In the genomic region with DNA sequence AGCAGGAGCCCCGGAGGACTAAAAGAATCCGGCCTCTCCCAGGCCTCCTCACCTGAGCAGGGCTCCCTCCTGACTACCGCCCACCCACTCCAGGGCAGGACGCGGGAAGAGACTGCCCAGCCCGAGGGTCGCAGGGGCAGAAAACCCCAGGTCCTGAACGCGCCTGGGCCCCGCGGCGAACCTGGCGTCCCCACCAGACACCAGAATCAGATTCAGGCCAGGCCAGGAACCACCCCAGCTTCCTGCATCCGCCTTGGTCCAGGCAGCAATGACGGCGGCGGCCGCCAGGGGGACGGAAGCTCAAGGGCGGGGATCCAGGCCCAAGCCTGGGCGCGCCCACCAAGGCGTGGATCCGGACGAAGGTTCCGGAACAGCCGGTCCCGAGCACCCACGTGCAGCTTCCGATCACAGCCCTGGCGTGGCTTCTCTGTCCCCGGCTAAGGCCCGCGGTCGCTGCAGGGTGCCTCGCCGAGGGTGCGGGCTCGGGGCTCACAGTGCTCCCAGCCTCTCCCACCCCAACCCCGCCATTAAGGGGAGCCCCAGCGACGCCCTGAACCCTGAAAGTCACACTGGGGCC, we compare ENCODE assay signal across 1 cellular context.
TF ChIP-seq lines count a peak whose summit lies in the region.

No MANE protein-coding gene starts in this region.

TF ChIP-seq in SK-N-SH, 30 proteins besides CTCF, POLR2A, EP300 and RAD21 (continued from another document):
- TF ChIP-seq, protein P1, sequence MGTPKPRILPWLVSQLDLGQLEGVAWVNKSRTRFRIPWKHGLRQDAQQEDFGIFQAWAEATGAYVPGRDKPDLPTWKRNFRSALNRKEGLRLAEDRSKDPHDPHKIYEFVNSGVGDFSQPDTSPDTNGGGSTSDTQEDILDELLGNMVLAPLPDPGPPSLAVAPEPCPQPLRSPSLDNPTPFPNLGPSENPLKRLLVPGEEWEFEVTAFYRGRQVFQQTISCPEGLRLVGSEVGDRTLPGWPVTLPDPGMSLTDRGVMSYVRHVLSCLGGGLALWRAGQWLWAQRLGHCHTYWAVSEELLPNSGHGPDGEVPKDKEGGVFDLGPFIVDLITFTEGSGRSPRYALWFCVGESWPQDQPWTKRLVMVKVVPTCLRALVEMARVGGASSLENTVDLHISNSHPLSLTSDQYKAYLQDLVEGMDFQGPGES (IDR thresholded peaks at IDR 0.05; ENCODE audit: low read depth, low read length), result no peak
- TF ChIP-seq MEF2A (IDR thresholded peaks at IDR 0.05; ENCODE audit: borderline replicate concordance, low read depth), result no peak
- no peak for TF ChIP-seq GATA2 (CRISPR knock-in tag; IDR thresholded peaks at IDR 0.05)
- no peak for TF ChIP-seq YY1 (IDR thresholded peaks at IDR 0.05; ENCODE audit: low read depth)
- no peak for TF ChIP-seq MXI1 (IDR thresholded peaks at IDR 0.05; ENCODE audit: low read depth, low read length)
TF ChIP-seq in SK-N-SH: peak in this region for 0.
